Comparison of ENCODE assay signal across 9 cellular contexts in genomic region chr22:19430890-19431541, GRCh38. TPM values are rescaled to one million over a fixed set of nuclear protein-coding genes. Genes with fewer than 3 reads are reported as not detected.
DNase-seq lines count a peak whose midpoint lies in the region; ATAC-seq, FAIRE-seq and TF ChIP-seq lines count a peak whose summit lies in the region.
"Had no signal": no experiment of that assay in that cellular context is flagged by ENCODE, and none has a peak within 500 bp of the region (broad histone marks: within the 10 kb centered on the region; RNA-seq: fewer than 3 reads in every experiment).

No MANE protein-coding gene starts in this region.

- H3K9me3 ChIP-seq in Panc1 (ENCODE audit: control insufficient read depth, insufficient read depth, low read depth, low read length) (no peaks in the 10 kb centered on the region), stomach smooth muscle (ENCODE audit: control insufficient read depth in 2 of 2, low read length in 2 of 2) (no peaks in the 10 kb centered on the region)

- H3K4me1 ChIP-seq in Panc1 (ENCODE audit: control insufficient read depth, insufficient read depth, low read length), result peaks cover 6% of the 10 kb centered on the region; the same call in 1 of the 2 replicates
- peaks cover 20% of the 10 kb centered on the region for H3K4me1 ChIP-seq in stomach smooth muscle (ENCODE audit: control insufficient read depth, insufficient read depth, low read length)

- H3K36me3 ChIP-seq in Panc1 (ENCODE audit: control insufficient read depth, insufficient read depth, low read length) (peaks cover 4% of the 10 kb centered on the region; the same call in 1 of the 2 replicates), bronchial epithelial cell (ENCODE audit: control insufficient read depth, insufficient read depth, low read length) (peaks cover 7% of the 10 kb centered on the region), stomach smooth muscle (ENCODE audit: control insufficient read depth in 2 of 2, insufficient read depth in 2 of 2, low read length in 2 of 2) (peaks cover 14% of the 10 kb centered on the region in 2 donors)

- ATAC-seq in GM21825 (IDR thresholded peaks at IDR 0.05; ENCODE audit: unreplicated experiment), result peak; percentile 14
- peak; percentile 7; the same call in 1 of the 2 replicates for ATAC-seq in Panc1
- peak; percentile 57 for ATAC-seq in left lobe of liver

- TF ChIP-seq CTCF in Panc1 (IDR thresholded peaks at IDR 0.05) (no peak), bronchial epithelial cell (IDR thresholded peaks at IDR 0.05; ENCODE audit: insufficient read depth, low read length, severe bottlenecking) (peak; percentile 24)

- DNase-seq in COR-L47 (lab: John Stamatoyannopoulos, UW) (peak; percentile 8), Panc1 (ENCODE audit: low read depth, low spot score) (no peak), bronchial epithelial cell (ENCODE audit: low read depth) (peak; percentile 18), left lobe of liver (ENCODE audit: low spot score) (peak; percentile 91), NK-92 (lab: John Stamatoyannopoulos, UW; ENCODE audit: unreplicated experiment) (no peak), GM19240 (ENCODE audit: insufficient read length, low spot score) (no peak)

- peak overlapping the region; percentile 72 for H3K27ac ChIP-seq in Panc1 (ENCODE audit: low read length)
- H3K27ac ChIP-seq in stomach smooth muscle (ENCODE audit: low read length), result peak overlapping the region; percentile 6

- peak overlapping the region; percentile 81 to 88 for H3K4me3 ChIP-seq in Panc1 (ENCODE audit: low read depth in 2 of 2, low read length in 2 of 2)
- peak overlapping the region; percentile 84 for H3K4me3 ChIP-seq in bronchial epithelial cell (ENCODE audit: low read depth, low read length)
- H3K4me3 ChIP-seq in stomach smooth muscle (ENCODE audit: low read length in 2 of 2), result peak overlapping the region; percentile 67 to 87

- intact Hi-C loops in Panc1 (cut with micrococcal nuclease; ENCODE audit: unreplicated experiment), result no loop called here

- no peak for FAIRE-seq in bronchial epithelial cell (lab: Jason Lieb, UNC)
- FAIRE-seq: TTC549 had no signal

- BruUV-seq in Panc1 (replicated peaks; lab: Mats Ljungman, UMichigan), result no TSS peak

- peak overlapping the region; percentile 67 to 76 for H3K9ac ChIP-seq in stomach smooth muscle (ENCODE audit: low read length in 2 of 2)

- in situ Hi-C loops in Panc1 (cut with HindIII; ENCODE audit: low pct_unique_long_range_greater_than_20kb, low sequenced_read_pairs), result no loop called here

- POLR2A ChIA-PET in Panc1 (lab: Charles Lee), result no interaction called here

- CTCF ChIA-PET in Panc1 (lab: Charles Lee), result no interaction called here

- H3K27me3 ChIP-seq in Panc1 (ENCODE audit: control insufficient read depth, insufficient read depth, low read length) (no peaks in the 10 kb centered on the region), bronchial epithelial cell (ENCODE audit: control insufficient read depth, insufficient read depth, low read length) (no peaks in the 10 kb centered on the region), stomach smooth muscle (ENCODE audit: control insufficient read depth in 1 of 2, insufficient read depth in 2 of 2, low read length in 2 of 2) (no peaks in the 10 kb centered on the region)

RNA-seq across cellular contexts. Expression of gene HIRA, which starts 0.5 kb away (rescaled TPM):
- 23.8 TPM for total RNA-seq in Panc1 (2021; ENCODE audit: unreplicated experiment)
- polyA plus RNA-seq in Panc1 (2012; ENCODE audit: insufficient read length), result 20.9 TPM
- 20.6 and 22.4 TPM in 2 replicates for total RNA-seq in bronchial epithelial cell
- total RNA-seq in left lobe of liver, result 20.2 TPM

RNA-seq across cellular contexts. Expression of gene MRPL40, which starts 1.3 kb away (rescaled TPM):
- total RNA-seq in Panc1 (2021; ENCODE audit: unreplicated experiment) (36.3 TPM), bronchial epithelial cell (60.8 and 61.7 TPM in 2 replicates), left lobe of liver (27.8 TPM)
- 32.0 TPM for polyA plus RNA-seq in Panc1 (2012; ENCODE audit: insufficient read length)

RNA-seq across cellular contexts. Expression of gene C22orf39, which starts 16.5 kb away (rescaled TPM):
- total RNA-seq in Panc1 (2021; ENCODE audit: unreplicated experiment) (20.5 TPM), bronchial epithelial cell (25.3 and 38.9 TPM in 2 replicates), left lobe of liver (12.0 TPM)
- polyA plus RNA-seq in Panc1 (2012; ENCODE audit: insufficient read length), result 25.8 TPM

RNA-seq across cellular contexts. Expression of gene UFD1, which starts 48.0 kb away (rescaled TPM):
- total RNA-seq in Panc1 (2021; ENCODE audit: unreplicated experiment) (82.8 TPM), bronchial epithelial cell (66.9 and 77.8 TPM in 2 replicates), left lobe of liver (28.4 TPM)
- polyA plus RNA-seq in Panc1 (2012; ENCODE audit: insufficient read length), result 124 TPM

RNA-seq across cellular contexts. Expression of gene CDC45, which starts 48.7 kb away (rescaled TPM):
- total RNA-seq in Panc1 (2021; ENCODE audit: unreplicated experiment) (26.1 TPM), bronchial epithelial cell (0.26 and 1.2 TPM in 2 replicates), left lobe of liver (0.65 TPM)
- 16.0 TPM for polyA plus RNA-seq in Panc1 (2012; ENCODE audit: insufficient read length)

Comparison
In these comparisons a context has a peak if more than half of its experiments do, and no peak if none do; other contexts are left out.
1. DNase-seq: peak in COR-L47 (single experiment), bronchial epithelial cell (single experiment) and left lobe of liver (single experiment); none in Panc1 (single experiment), NK-92 (single experiment) and GM19240 (single experiment).
2. ATAC-seq: peak in every context shown above with its lines; median percentile 57 in left lobe of liver; 14 in GM21825; 7 in Panc1.
3. Peak in every context shown above with its lines, with median percentiles within 50 percentile points of each other: H3K4me3 ChIP-seq.